ENCODE assay signal across 13 cellular contexts in the genomic region with DNA sequence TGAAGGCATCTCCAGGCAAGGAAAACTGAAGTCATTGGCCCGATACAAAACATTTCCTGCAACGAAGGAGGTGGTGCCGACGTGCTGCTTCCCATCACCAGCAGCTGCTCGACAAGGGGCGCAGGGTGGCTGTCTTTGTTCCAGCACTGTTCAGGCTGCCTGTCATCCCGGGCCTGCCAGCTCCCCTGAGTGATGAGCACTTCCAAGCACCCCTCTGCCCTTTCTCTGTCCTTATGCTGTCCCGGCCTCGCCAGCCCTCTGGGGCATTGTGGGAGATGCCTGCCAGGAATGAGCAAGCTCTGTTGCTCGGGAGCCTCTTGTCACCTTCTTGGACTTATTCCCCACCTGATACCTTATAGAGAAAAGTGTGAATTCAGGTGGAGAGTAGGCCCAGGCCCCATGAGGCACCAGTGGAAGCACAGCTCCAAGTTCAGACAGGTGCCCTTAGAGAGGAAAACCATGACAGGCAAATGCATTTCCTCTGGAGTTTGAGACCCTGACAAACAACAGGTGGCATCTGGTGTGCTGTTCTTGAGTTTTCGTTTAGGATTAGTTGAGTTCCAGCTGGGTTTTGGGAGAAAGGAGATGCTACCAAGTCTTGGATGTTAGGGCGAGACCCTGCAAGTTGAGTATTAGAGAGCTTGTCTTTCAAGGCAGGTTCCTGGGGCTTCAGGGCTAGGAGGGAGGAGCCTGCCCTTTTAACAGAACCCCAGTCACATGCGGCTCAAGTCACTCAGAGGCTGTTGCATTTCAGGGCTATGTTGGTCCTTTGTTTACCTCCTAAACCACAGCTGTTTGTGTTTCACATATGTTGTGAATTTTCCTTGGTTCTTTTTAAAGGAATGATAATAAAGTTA. TPM values are rescaled to one million over a fixed set of nuclear protein-coding genes. Genes with fewer than 3 reads are reported as not detected.
DNase-seq lines count a peak whose midpoint lies in the region; ATAC-seq and TF ChIP-seq lines count a peak whose summit lies in the region.
"Had no signal": no experiment of that assay in that cellular context is flagged by ENCODE, and none has a peak within 500 bp of the region (broad histone marks: within the 10 kb centered on the region; RNA-seq: fewer than 3 reads in every experiment).

No MANE protein-coding gene starts in this region.

- 82 to 85% methylated on average over 13 of the region's 13 CpGs for WGBS in sigmoid colon, 2 donors

- no peak for TF ChIP-seq EP300 in sigmoid colon (IDR thresholded peaks at IDR 0.05)

- H3K4me1 Mint-ChIP-seq in activated CD4-positive, alpha-beta T cell treated with anti-CD3 and anti-CD28 coated beads, Interleukin-2, amount 10 ng/mL, durations not matched to agents 7 days and 5 days: peaks cover 20% of the 10 kb centered on the region

- H3K4me1 ChIP-seq in sigmoid colon (peaks cover 0 to 13% (median 11%) of the 10 kb centered on the region in 4 donors), foreskin keratinocyte (no peaks in the 10 kb centered on the region)

- H3K27ac ChIP-seq in SK-N-MC (peak overlapping the region; percentile 79), epithelial cell of prostate (peak overlapping the region; percentile 60), sigmoid colon (peak overlapping the region; percentile 67 to 80 (median 75)), foreskin keratinocyte (no peak overlapping the region)
- H3K27ac ChIP-seq: parathyroid adenoma had no signal

- no peak overlapping the region for H3K9ac ChIP-seq in SK-N-MC (ENCODE audit: insufficient read length)
- H3K9ac ChIP-seq: parathyroid adenoma had no signal

- no peak for DNase-seq in activated CD4-positive, alpha-beta T cell treated with anti-CD3 and anti-CD28 coated beads, Interleukin-2, amount 10 ng/mL, durations not matched to agents 7 days and 5 days
- no peak for DNase-seq in activated CD4-positive, alpha-beta T cell treated with anti-CD3 and anti-CD28 coated beads, Interleukin-2, amount 50 U/mL, for 4 hours
- DNase-seq in SK-N-MC (ENCODE audit: low read depth, low spot score) (no peak), epithelial cell of prostate (ENCODE audit: low read depth, low spot score) (no peak), sigmoid colon (no peak), kidney glomerular epithelial cell (lab: John Stamatoyannopoulos, UW) (no peak), foreskin keratinocyte (no peak)
- DNase-seq: effector CD4-positive, alpha-beta T cell; NCI-H226 had no signal

- H3K4me3 ChIP-seq in SK-N-MC (no peak overlapping the region), sigmoid colon (no peak overlapping the region)

- no peak overlapping the region for H3K4me3 Mint-ChIP-seq in activated CD4-positive, alpha-beta T cell treated with anti-CD3 and anti-CD28 coated beads, Interleukin-2, amount 10 ng/mL, durations not matched to agents 7 days and 5 days
- H3K4me3 Mint-ChIP-seq: IgD-negative memory B cell, type B pancreatic cell had no signal

- H3K9me3 ChIP-seq in SK-N-MC (ENCODE audit: low read depth, low read length) (no peaks in the 10 kb centered on the region), sigmoid colon (no peaks in the 10 kb centered on the region)

- H3K36me3 ChIP-seq in SK-N-MC (ENCODE audit: insufficient read depth, low read length) (peaks cover 55% of the 10 kb centered on the region), sigmoid colon (peaks cover 10 to 54% (median 30%) of the 10 kb centered on the region in 4 donors)

- H3K9me3 Mint-ChIP-seq in activated CD4-positive, alpha-beta T cell treated with anti-CD3 and anti-CD28 coated beads, Interleukin-2, amount 10 ng/mL, durations not matched to agents 7 days and 5 days: no peaks in the 10 kb centered on the region
- H3K9me3 Mint-ChIP-seq: IgD-negative memory B cell, type B pancreatic cell had no signal

- no peaks in the 10 kb centered on the region for H3K27me3 Mint-ChIP-seq in activated CD4-positive, alpha-beta T cell treated with anti-CD3 and anti-CD28 coated beads, Interleukin-2, amount 10 ng/mL, durations not matched to agents 7 days and 5 days
- H3K27me3 Mint-ChIP-seq: IgD-negative memory B cell, type B pancreatic cell had no signal

- CTCF ChIA-PET in activated CD4-positive, alpha-beta T cell treated with anti-CD3 and anti-CD28 coated beads, Interleukin-2, amount 10 ng/mL, durations not matched to agents 7 days and 5 days (lab: Charles Lee): interaction anchor here (1.0 to 11.5 kb wide), 13 partner anchors 8 to 78 kb away, joined by 3 to 210 read pairs (median 9); a partner anchor contains a TSS

- no peak for TF ChIP-seq POLR2A in sigmoid colon (IDR thresholded peaks at IDR 0.05)

- POLR2A ChIA-PET in activated CD4-positive, alpha-beta T cell treated with anti-CD3 and anti-CD28 coated beads, Interleukin-2, amount 10 ng/mL, durations not matched to agents 7 days and 5 days (lab: Charles Lee): interaction anchor here (3.1 kb wide), 1 partner anchor 35 kb away, joined by 20 read pairs; no protein-coding TSS in a partner anchor

- ATAC-seq in GM21825 (IDR thresholded peaks at IDR 0.05; ENCODE audit: unreplicated experiment) (no peak), foreskin keratinocyte (no peak)

- TF ChIP-seq CTCF in sigmoid colon (IDR thresholded peaks at IDR 0.05) (no peak), foreskin keratinocyte (conservative IDR thresholded peaks at IDR 0.05) (no peak)

- intact Hi-C loops in sigmoid colon (cut with DNase I): loop anchor here (1.0 to 5.0 kb wide), 2 partner anchors 35 to 57 kb away; no protein-coding TSS in a partner anchor

- H3K36me3 Mint-ChIP-seq in activated CD4-positive, alpha-beta T cell treated with anti-CD3 and anti-CD28 coated beads, Interleukin-2, amount 10 ng/mL, durations not matched to agents 7 days and 5 days (ENCODE audit: low read depth): peaks cover 57% of the 10 kb centered on the region

- H3K27me3 ChIP-seq in sigmoid colon (no peaks in the 10 kb centered on the region), foreskin keratinocyte (no peaks in the 10 kb centered on the region)

- peak overlapping the region; percentile 60 for H3K27ac Mint-ChIP-seq in activated CD4-positive, alpha-beta T cell treated with anti-CD3 and anti-CD28 coated beads, Interleukin-2, amount 10 ng/mL, durations not matched to agents 7 days and 5 days

RNA-seq across cellular contexts. Expression of a gene that starts 21.4 kb away (rescaled TPM):
- 10 to 100 TPM; 12.8 to 19.0 TPM for total RNA-seq in activated CD4-positive, alpha-beta T cell treated with anti-CD3 and anti-CD28 coated beads, Interleukin-2, amount 10 ng/mL, durations not matched to agents 7 days and 5 days
- total RNA-seq in sigmoid colon (1 to 10 TPM; 2.5 to 5.4 (median 4.2) TPM), foreskin keratinocyte (3.9 and 4.3 TPM in 2 replicates)
- polyA plus RNA-seq in sigmoid colon (10 to 100 TPM; 16.2 to 39.5 (median 19.7) TPM), foreskin keratinocyte (4.7 and 5.5 TPM in 2 replicates)

RNA-seq across cellular contexts. Expression of a gene that starts 46.8 kb away (rescaled TPM):
- total RNA-seq in activated CD4-positive, alpha-beta T cell treated with anti-CD3 and anti-CD28 coated beads, Interleukin-2, amount 10 ng/mL, durations not matched to agents 7 days and 5 days: 10 to 100 TPM; 20.4 to 24.1 TPM
- total RNA-seq in sigmoid colon (10 to 100 TPM; 13.2 to 33.1 (median 20.9) TPM), foreskin keratinocyte (8.2 and 11.3 TPM in 2 replicates)
- polyA plus RNA-seq in sigmoid colon (10 to 100 TPM; 16.2 to 42.8 (median 18.7) TPM), foreskin keratinocyte (13.9 and 15.3 TPM in 2 replicates)
